ENCODE assay signal across 13 cellular contexts in genomic region chr15:48393650-48394049, GRCh38.
DNase-seq lines count a peak whose midpoint lies in the region; ATAC-seq and TF ChIP-seq lines count a peak whose summit lies in the region.
"Had no signal": no experiment of that assay in that cellular context is flagged by ENCODE, and none has a peak within 500 bp of the region (broad histone marks: within the 10 kb centered on the region; RNA-seq: fewer than 3 reads in every experiment).

No MANE protein-coding gene starts in this region.

- no peak overlapping the region for H3K9ac ChIP-seq in mesenchymal stem cell (ENCODE audit: low read length)

- H3K9me3 Mint-ChIP-seq in activated T-cell treated with anti-CD3 and anti-CD28 coated beads, Interleukin-2, amount 50 U/mL, for 4 hours: no peaks in the 10 kb centered on the region
- H3K9me3 Mint-ChIP-seq: activated CD8-positive, alpha-beta T cell treated with anti-CD3 and anti-CD28 coated beads for 36 hours had no signal

- no peaks in the 10 kb centered on the region for H3K4me1 Mint-ChIP-seq in activated T-cell treated with anti-CD3 and anti-CD28 coated beads, Interleukin-2, amount 50 U/mL, for 4 hours (ENCODE audit: low read depth)

- H3K79me1 ChIP-seq in mesenchymal stem cell (replicated peaks; ENCODE audit: low read length, poor library complexity, severe bottlenecking): no peaks in the 10 kb centered on the region

- no peak overlapping the region for H2AFZ ChIP-seq in mesenchymal stem cell (ENCODE audit: low read depth, low read length)

- H2AK5ac ChIP-seq in mesenchymal stem cell (ENCODE audit: low read length, severe bottlenecking): no peak overlapping the region

- H3K27me3 ChIP-seq in mesenchymal stem cell (ENCODE audit: control insufficient read depth in 1 of 2, insufficient read depth in 1 of 2, low read length in 2 of 2): no peaks in the 10 kb centered on the region
- H3K27me3 ChIP-seq: right lobe of liver had no signal

- H3K4me1 ChIP-seq in mesenchymal stem cell (ENCODE audit: control insufficient read depth, insufficient read depth, low read depth, low read length): peaks cover 17% of the 10 kb centered on the region
- H3K4me1 ChIP-seq: right lobe of liver had no signal

- H3K18ac ChIP-seq in mesenchymal stem cell (ENCODE audit: low read depth in 1 of 2, low read length in 2 of 2): no peak overlapping the region

- no peak overlapping the region for H3K23ac ChIP-seq in mesenchymal stem cell (ENCODE audit: low read length in 2 of 2)

- H3K4me2 ChIP-seq in mesenchymal stem cell (ENCODE audit: low read length, poor library complexity, severe bottlenecking): no peak overlapping the region

- H2BK5ac ChIP-seq in mesenchymal stem cell (ENCODE audit: low read depth, low read length, poor library complexity, severe bottlenecking): no peak overlapping the region

- H3K14ac ChIP-seq in mesenchymal stem cell (ENCODE audit: low read length in 2 of 2): no peak overlapping the region

- WGBS in mesenchymal stem cell: 79% methylated on average over 5 of the region's 5 CpGs

- no peak overlapping the region for H3K27ac ChIP-seq in mesenchymal stem cell (ENCODE audit: low read length, poor library complexity, severe bottlenecking)
- H3K27ac ChIP-seq: right lobe of liver had no signal

- H3K4ac ChIP-seq in mesenchymal stem cell (ENCODE audit: low read depth in 1 of 2, low read length in 2 of 2): no peak overlapping the region

- intact Hi-C loops in sciatic nerve (cut with DNase I): no loop called here

- TF ChIP-seq CTCF in fibroblast of pulmonary artery (IDR thresholded peaks at IDR 0.05; ENCODE audit: low read length, missing control alignments): no peak

- H2BK12ac ChIP-seq in mesenchymal stem cell (ENCODE audit: low read length in 2 of 2): peak overlapping the region in 1 of 2 experiments; percentile 77

- H3K4me3 Mint-ChIP-seq in activated T-cell treated with anti-CD3 and anti-CD28 coated beads, Interleukin-2, amount 50 U/mL, for 4 hours: no peak overlapping the region
- H3K4me3 Mint-ChIP-seq: activated CD8-positive, alpha-beta T cell treated with anti-CD3 and anti-CD28 coated beads for 36 hours had no signal

- H4K91ac ChIP-seq in mesenchymal stem cell (ENCODE audit: low read length): no peak overlapping the region

- ATAC-seq in sciatic nerve (peak; percentile 43), GM21381 (IDR thresholded peaks at IDR 0.05; ENCODE audit: unreplicated experiment) (no peak)
- no peak for ATAC-seq in activated T-cell treated with anti-CD3 and anti-CD28 coated beads, Interleukin-2, amount 50 U/mL, for 4 hours
- ATAC-seq: activated CD8-positive, alpha-beta T cell treated with anti-CD3 and anti-CD28 coated beads for 36 hours had no signal

- no peak overlapping the region for H2BK15ac ChIP-seq in mesenchymal stem cell (ENCODE audit: low read depth, poor library complexity, severe bottlenecking)

- H2BK120ac ChIP-seq in mesenchymal stem cell (ENCODE audit: low read depth, low read length): no peak overlapping the region

- H3K27me3 Mint-ChIP-seq in activated T-cell treated with anti-CD3 and anti-CD28 coated beads, Interleukin-2, amount 50 U/mL, for 4 hours (ENCODE audit: low read depth): peaks cover 5% of the 10 kb centered on the region
- H3K27me3 Mint-ChIP-seq: activated CD8-positive, alpha-beta T cell treated with anti-CD3 and anti-CD28 coated beads for 36 hours had no signal

- H3K9me3 ChIP-seq in mesenchymal stem cell (ENCODE audit: control insufficient read depth, low read length): no peaks in the 10 kb centered on the region
- H3K9me3 ChIP-seq: right lobe of liver had no signal

- H3K36me3 Mint-ChIP-seq in activated T-cell treated with anti-CD3 and anti-CD28 coated beads, Interleukin-2, amount 50 U/mL, for 4 hours (ENCODE audit: insufficient read depth): no peaks in the 10 kb centered on the region

- no peaks in the 10 kb centered on the region for H3K36me3 ChIP-seq in mesenchymal stem cell (ENCODE audit: control insufficient read depth in 1 of 2, insufficient read depth in 2 of 2, low read depth in 1 of 2, low read length in 2 of 2)
- H3K36me3 ChIP-seq: right lobe of liver had no signal

- no peak overlapping the region for H4K8ac ChIP-seq in mesenchymal stem cell (ENCODE audit: low read length)

- H3K4me3 ChIP-seq in fibroblast of pulmonary artery (replicated peaks; ENCODE audit: low read depth, low read length): no peak overlapping the region
- no peak overlapping the region for H3K4me3 ChIP-seq in mesenchymal stem cell (ENCODE audit: insufficient read depth in 1 of 2, low read depth in 1 of 2, low read length in 2 of 2)
- H3K4me3 ChIP-seq: right lobe of liver had no signal

- peak; percentile 29 for DNase-seq in EH (ENCODE audit: low read depth)
- peak; percentile 98 for DNase-seq in NCI-H69 (lab: John Stamatoyannopoulos, UW)
- peak; percentile 79 for DNase-seq in fibroblast of pulmonary artery (ENCODE audit: low read depth)
- DNase-seq in sciatic nerve (ENCODE audit: low spot score): no peak
- no peak for DNase-seq in mesenchymal stem cell
- no peak for DNase-seq in activated T-cell treated with anti-CD3 and anti-CD28 coated beads, Interleukin-2, amount 50 U/mL, for 4 hours
- no peak for DNase-seq in NCI-H1436 treated with DMSO at 0.1 percent for 48 hours (lab: John Stamatoyannopoulos, UW)
- DNase-seq: activated CD8-positive, alpha-beta T cell treated with anti-CD3 and anti-CD28 coated beads for 36 hours; activated naive CD4-positive, alpha-beta T cell; AML-193; GF-D8; right lobe of liver had no signal

Comparison
In these comparisons a context has a peak if more than half of its experiments do, and no peak if none do; other contexts are left out.
1. DNase-seq: peak in EH (single experiment), NCI-H69 (single experiment) and fibroblast of pulmonary artery (single experiment); none in sciatic nerve (single experiment), mesenchymal stem cell (single experiment), activated T-cell treated with anti-CD3 and anti-CD28 coated beads, Interleukin-2, amount 50 U/mL, for 4 hours (single experiment) and NCI-H1436 treated with DMSO at 0.1 percent for 48 hours (single experiment).